Comparison of ENCODE assay signal across 10 cellular contexts in the genomic region with DNA sequence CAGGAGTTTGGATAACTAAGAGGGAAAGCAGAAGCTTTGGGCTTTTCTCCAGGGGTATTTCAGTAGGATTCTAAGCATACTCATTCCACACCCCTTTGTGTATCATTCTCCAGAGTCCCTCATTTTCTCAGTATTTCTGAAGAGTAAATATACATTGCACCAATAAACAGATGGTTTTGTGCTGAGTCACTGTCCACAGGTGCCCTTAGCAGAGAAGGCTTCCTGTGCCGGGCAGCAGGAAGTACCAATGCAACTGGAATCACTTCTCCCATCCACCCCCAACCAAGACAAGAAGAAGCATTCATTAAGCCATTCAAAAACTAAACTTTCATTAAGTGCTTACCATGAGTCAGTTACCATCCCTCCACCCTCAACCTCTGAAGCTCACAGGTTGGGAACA. TPM values are rescaled to one million over a fixed set of nuclear protein-coding genes. Genes with fewer than 3 reads are reported as not detected.
A peak's percentile ranks its signal among the peaks of the same experiment; 100 is the strongest.
DNase-seq lines count a peak whose midpoint lies in the region; ATAC-seq and TF ChIP-seq lines count a peak whose summit lies in the region.
"Had no signal": no experiment of that assay in that cellular context is flagged by ENCODE, and none has a peak within 500 bp of the region (broad histone marks: within the 10 kb centered on the region; RNA-seq: fewer than 3 reads in every experiment).

No MANE protein-coding gene starts in this region.

- H3K9me3 ChIP-seq in neural progenitor cell (ENCODE audit: low read depth), result no peaks in the 10 kb centered on the region

- H3K4me3 Mint-ChIP-seq in neural progenitor cell, result no peak overlapping the region

- peaks cover 14% of the 10 kb centered on the region for H3F3A ChIP-seq in neural progenitor cell (ENCODE audit: low read depth)

- H3K27ac ChIP-seq in neural progenitor cell, result no peak overlapping the region

- no peaks in the 10 kb centered on the region for H3K36me3 ChIP-seq in neural progenitor cell

- no peaks in the 10 kb centered on the region for H3K36me3 Mint-ChIP-seq in neural progenitor cell

- peaks cover 21% of the 10 kb centered on the region for H3K4me1 Mint-ChIP-seq in neural progenitor cell

- TF ChIP-seq CTCF in neural progenitor cell (IDR thresholded peaks at IDR 0.05), result no peak

- H2AFZ ChIP-seq in neural progenitor cell (replicated peaks), result no peak overlapping the region

- peaks cover 15% of the 10 kb centered on the region for H3K4me1 ChIP-seq in neural progenitor cell

- ATAC-seq in GM19467 (IDR thresholded peaks at IDR 0.05; ENCODE audit: unreplicated experiment), result no peak
- no peak for ATAC-seq in GM21367 (IDR thresholded peaks at IDR 0.05; ENCODE audit: unreplicated experiment)

- peaks cover 7% of the 10 kb centered on the region for H4K20me1 ChIP-seq in neural progenitor cell (ENCODE audit: low read depth)

- no peaks in the 10 kb centered on the region for H3K9me3 Mint-ChIP-seq in neural progenitor cell
- H3K9me3 Mint-ChIP-seq: nephron had no signal

- peaks cover 8% of the 10 kb centered on the region for H3K79me2 ChIP-seq in neural progenitor cell (ENCODE audit: low read depth)

- H3K27ac Mint-ChIP-seq in neural progenitor cell, result no peak overlapping the region
- H3K27ac Mint-ChIP-seq: nephron had no signal

- peaks cover 9% of the 10 kb centered on the region for H3K27me3 Mint-ChIP-seq in neural progenitor cell (ENCODE audit: insufficient read depth, low read depth)

- H3K4me3 ChIP-seq in neural progenitor cell, result no peak overlapping the region

- DNase-seq in CD1c-positive myeloid dendritic cell (ENCODE audit: extremely low spot score) (peak; percentile 15), HT1080 (ENCODE audit: low read depth) (peak; percentile 95), SHP77 (lab: John Stamatoyannopoulos, UW) (peak; percentile 78 to 80), kidney glomerular epithelial cell (lab: John Stamatoyannopoulos, UW) (peak; percentile 45), neural progenitor cell (ENCODE audit: low spot score) (no peak)
- DNase-seq in activated CD4-positive, CD25-positive, alpha-beta regulatory T cell treated with anti-CD3 and anti-CD28 coated beads, Interleukin-2, amount 50 U/mL, for 72 hours, result no peak
- DNase-seq: NCI-H524 treated with DMSO at 0.1 percent for 48 hours had no signal

- H3K9ac ChIP-seq in neural progenitor cell, result no peak overlapping the region

- no peak overlapping the region for H3K4me2 ChIP-seq in neural progenitor cell

- peaks cover 28% of the 10 kb centered on the region for H3K27me3 ChIP-seq in neural progenitor cell

RNA-seq across cellular contexts. Expression of a gene that starts 3.6 kb away (rescaled TPM):
- total RNA-seq in HT1080 (2014; rRNA removed; shearing (Covaris generic)), result 12.7 and 13.8 TPM in 2 replicates
- polyA plus RNA-seq in HT1080 (2015; cell fraction: cytosol; rRNA removed), result 8.4 and 9.3 TPM in 2 replicates
- polyA plus RNA-seq in HT1080 (2015; cell fraction: nucleus; rRNA removed), result 3.9 and 4.3 TPM in 2 replicates
- total RNA-seq in neural progenitor cell (ENCODE audit: low replicate concordance), result 8.4 and 9.4 TPM in 2 replicates

RNA-seq across cellular contexts. Expression of a gene that starts 54.5 kb away (rescaled TPM):
- total RNA-seq in HT1080 (2014; rRNA removed; shearing (Covaris generic)), result 0.33 and 0.55 TPM in 2 replicates
- 0.03 and 0.07 TPM in 2 replicates for polyA plus RNA-seq in HT1080 (2015; cell fraction: cytosol; rRNA removed)
- 0.07 TPM in 1 of 2 replicates, not detected in the other for polyA plus RNA-seq in HT1080 (2015; cell fraction: nucleus; rRNA removed)
- 0.06 and 0.25 TPM in 2 replicates for total RNA-seq in neural progenitor cell (ENCODE audit: low replicate concordance)

Comparison
In these comparisons a context has a peak if more than half of its experiments do, and no peak if none do; other contexts are left out.
1. DNase-seq: peak in CD1c-positive myeloid dendritic cell (single experiment), HT1080 (single experiment), SHP77 (2 of 2) and kidney glomerular epithelial cell (single experiment); none in neural progenitor cell (single experiment) and activated CD4-positive, CD25-positive, alpha-beta regulatory T cell treated with anti-CD3 and anti-CD28 coated beads, Interleukin-2, amount 50 U/mL, for 72 hours (single experiment).